Comparison of ENCODE assay signal across 8 cellular contexts in genomic region chr12:64802180-64802775, GRCh38. TPM values are rescaled to one million over a fixed set of nuclear protein-coding genes. Genes with fewer than 3 reads are reported as not detected.
DNase-seq lines count a peak whose midpoint lies in the region; ATAC-seq and TF ChIP-seq lines count a peak whose summit lies in the region.
"Not testable (repeated sequence)": the region's sequence is repeated elsewhere in the genome, so short reads cannot be mapped to it uniquely, and the experiment has no call there.

No MANE protein-coding gene starts in this region.

- not testable (repeated sequence) for H3K4me3 Mint-ChIP-seq in CD4-positive, CD25-positive, alpha-beta regulatory T cell

- WGBS in right lobe of liver (ENCODE audit: insufficient coverage, low coverage, low lambda C conversion rate, missing lambda C conversion rate) = 32% methylated on average over 8 of the region's 8 CpGs

- not testable (repeated sequence) for H3K36me3 ChIP-seq in CD4-positive, CD25-positive, alpha-beta regulatory T cell (ENCODE audit: control insufficient read depth, insufficient read depth, low read length); OCI-LY3 (replicated peaks; ENCODE audit: low read depth, low read length); right lobe of liver

- H3K4me3 ChIP-seq in CD4-positive, CD25-positive, alpha-beta regulatory T cell (ENCODE audit: low read depth, low read length); right lobe of liver: not testable (repeated sequence)
- peak overlapping the region; percentile 20 for H3K4me3 ChIP-seq in OCI-LY3 (ENCODE audit: low read length)

- not testable (repeated sequence) for H3K79me2 ChIP-seq in OCI-LY3 (ENCODE audit: low read length)

- peak; percentile 24 to 39 (median 29) for DNase-seq in CD4-positive, CD25-positive, alpha-beta regulatory T cell
- DNase-seq in Kasumi-1 (lab: John Stamatoyannopoulos, UW) (peak; percentile 59 to 77), right lobe of liver (peak; percentile 44 to 59 (median 55))
- DNase-seq in activated CD8-positive, alpha-beta memory T cell treated with anti-CD3 and anti-CD28 coated beads for 48 hours (ENCODE audit: low read depth in 2 of 3, low spot score in 2 of 3) = peak in 2 of 3 experiments; percentile 41
- DNase-seq in effector CD8-positive, alpha-beta T cell (lab: John Stamatoyannopoulos, UW) = peak; percentile 30
- peak; percentile 57 to 63 for DNase-seq in stimulated activated CD4-positive, alpha-beta T cell treated with anti-CD3 and anti-CD28 coated beads, Interleukin-2, amount 100 ng/mL, for 48 hours

- peaks cover 27% of the 10 kb centered on the region for H3K27me3 Mint-ChIP-seq in CD4-positive, CD25-positive, alpha-beta regulatory T cell

- H3K9ac ChIP-seq in OCI-LY3 (ENCODE audit: low read length) = not testable (repeated sequence)

- H3K9me3 Mint-ChIP-seq in CD4-positive, CD25-positive, alpha-beta regulatory T cell = not testable (repeated sequence)

- intact Hi-C loops in right lobe of liver (cut with DNase I) = not testable (repeated sequence)

- not testable (repeated sequence) for H3K27ac Mint-ChIP-seq in CD4-positive, CD25-positive, alpha-beta regulatory T cell

- H4K20me1 ChIP-seq in OCI-LY3 (ENCODE audit: insufficient read depth, low read length) = not testable (repeated sequence)

- peak overlapping the region; percentile 61 for H3K4me2 ChIP-seq in OCI-LY3 (ENCODE audit: low read length)

- TF ChIP-seq POLR2A in right lobe of liver (IDR thresholded peaks at IDR 0.05) = not testable (repeated sequence)

- not testable (repeated sequence) for H3K36me3 Mint-ChIP-seq in CD4-positive, CD25-positive, alpha-beta regulatory T cell

- H3K9me3 ChIP-seq in CD4-positive, CD25-positive, alpha-beta regulatory T cell (ENCODE audit: control insufficient read depth in 2 of 2, low read length in 2 of 2); OCI-LY3 (ENCODE audit: insufficient read depth, low read length); right lobe of liver: not testable (repeated sequence)

- TF ChIP-seq CTCF in OCI-LY3 (IDR thresholded peaks at IDR 0.05; ENCODE audit: low read depth, low read length) (peak; percentile 70), right lobe of liver (IDR thresholded peaks at IDR 0.05) (peak; percentile 72 to 91 (median 88))

- H3K4me1 ChIP-seq in CD4-positive, CD25-positive, alpha-beta regulatory T cell (ENCODE audit: control insufficient read depth, insufficient read depth, low read length, poor library complexity, severe bottlenecking); right lobe of liver: not testable (repeated sequence)
- H3K4me1 ChIP-seq in OCI-LY3 (ENCODE audit: low read length) = peaks cover 33% of the 10 kb centered on the region

- ATAC-seq in CD4-positive, CD25-positive, alpha-beta regulatory T cell (ENCODE audit: low read depth in 2 of 2) = not testable (repeated sequence)
- ATAC-seq in GM21381 (IDR thresholded peaks at IDR 0.05; ENCODE audit: unreplicated experiment) (peak; percentile 67), right lobe of liver (peak; percentile 87 to 94 (median 90))

- peaks cover 21% of the 10 kb centered on the region for H3K27me3 ChIP-seq in CD4-positive, CD25-positive, alpha-beta regulatory T cell (ENCODE audit: control insufficient read depth, insufficient read depth, low read length)
- not testable (repeated sequence) for H3K27me3 ChIP-seq in OCI-LY3 (ENCODE audit: low read depth, low read length); right lobe of liver

- not testable (repeated sequence) for H2AFZ ChIP-seq in OCI-LY3 (ENCODE audit: low read depth, low read length)

- H3K27ac ChIP-seq in CD4-positive, CD25-positive, alpha-beta regulatory T cell (ENCODE audit: insufficient read depth, low read length, poor library complexity, severe bottlenecking); OCI-LY3 (ENCODE audit: low read length); right lobe of liver: not testable (repeated sequence)

- not testable (repeated sequence) for H3K4me1 Mint-ChIP-seq in CD4-positive, CD25-positive, alpha-beta regulatory T cell

RNA-seq across cellular contexts. Expression of gene TBC1D30, which starts 22.2 kb away (rescaled TPM):
- total RNA-seq in CD4-positive, CD25-positive, alpha-beta regulatory T cell = 0.12 TPM
- polyA plus RNA-seq in CD4-positive, CD25-positive, alpha-beta regulatory T cell = under 1 TPM in 2 of 4 donors, not detected in 2; 0.07 to 0.25 TPM
- total RNA-seq in right lobe of liver = 1 to 10 TPM; 1.1 to 2.7 (median 1.3) TPM

RNA-seq across cellular contexts. Expression of gene GNS, which starts 43.1 kb away (rescaled TPM):
- 25.0 TPM for total RNA-seq in CD4-positive, CD25-positive, alpha-beta regulatory T cell
- polyA plus RNA-seq in CD4-positive, CD25-positive, alpha-beta regulatory T cell = 10 to 100 TPM; 40.6 to 51.5 (median 41.6) TPM
- total RNA-seq in right lobe of liver = 10 to 100 TPM; 41.0 to 87.5 (median 63.7) TPM
